1 cellular context compared by ENCODE assay signal in genomic region chr18:28127763-28128737, GRCh38.
TF ChIP-seq lines count a peak whose summit lies in the region.

No MANE protein-coding gene starts in this region.

TF ChIP-seq in A549, 52 proteins besides CTCF, POLR2A, EP300 and RAD21 (continued from another document):
- TF ChIP-seq REST (IDR thresholded peaks at IDR 0.05): no peak
- no peak for TF ChIP-seq PBX3 (IDR thresholded peaks at IDR 0.05)
- no peak for TF ChIP-seq BHLHE40 (IDR thresholded peaks at IDR 0.05; ENCODE audit: low read depth, low read length)
- no peak for TF ChIP-seq NFE2L2 (conservative IDR thresholded peaks at IDR 0.05; ENCODE audit: low read length)
- no peak for TF ChIP-seq TP53 (CRISPR knock-in tag; IDR thresholded peaks at IDR 0.05)
- TF ChIP-seq BCL3 (IDR thresholded peaks at IDR 0.05): no peak
- TF ChIP-seq POLR2AphosphoS2 (conservative IDR thresholded peaks at IDR 0.05; ENCODE audit: low read length): no peak
